Comparison of ENCODE assay signal across 19 cellular contexts in genomic region chr15:58401991-58402649, GRCh38. TPM values are rescaled to one million over a fixed set of nuclear protein-coding genes. Genes with fewer than 3 reads are reported as not detected.
A peak's percentile ranks its signal among the peaks of the same experiment; 100 is the strongest.
DNase-seq lines count a peak whose midpoint lies in the region; FAIRE-seq and TF ChIP-seq lines count a peak whose summit lies in the region.
"Had no signal": no experiment of that assay in that cellular context is flagged by ENCODE, and none has a peak within 500 bp of the region (broad histone marks: within the 10 kb centered on the region; RNA-seq: fewer than 3 reads in every experiment).

No MANE protein-coding gene starts in this region.

- no peaks in the 10 kb centered on the region for H3K9me1 ChIP-seq in keratinocyte (ENCODE audit: control insufficient read depth, extremely low read depth, insufficient read depth, low read length)

- TF ChIP-seq CTCF in bronchial epithelial cell (IDR thresholded peaks at IDR 0.05; ENCODE audit: insufficient read depth, low read length, severe bottlenecking) (no peak), keratinocyte (optimal IDR thresholded peaks at IDR 0.05 in 1 of 3, IDR thresholded peaks at IDR 0.05 in 1 of 3, conservative IDR thresholded peaks at IDR 0.05 in 1 of 3; ENCODE audit: extremely low read depth in 1 of 3, insufficient read depth in 2 of 3, low read length in 3 of 3) (no peak), Calu3 (IDR thresholded peaks at IDR 0.05; ENCODE audit: unreplicated experiment) (no peak)

- H2AFZ ChIP-seq in keratinocyte (ENCODE audit: control insufficient read depth, low read length), result peak overlapping the region; percentile 78

- H3K4me3 Mint-ChIP-seq in Calu3 (ENCODE audit: low read depth, unreplicated experiment), result no peak overlapping the region
- H3K4me3 Mint-ChIP-seq in activated T-helper 1 cell treated with anti-CD3 and anti-CD28 coated beads, Interleukin-12 subunit alpha, Interleukin-12 subunit beta, Interleukin-2, Interleukin-4 antibody, amounts not matched to agents 30 ng/mL and 10 ng/mL and 1 ng/mL, durations not matched to agents 14 hours and 24 hours and 36 hours, result no peak overlapping the region
- H3K4me3 Mint-ChIP-seq: nephron progenitor cell had no signal

- no peaks in the 10 kb centered on the region for H3K27me3 Mint-ChIP-seq in Calu3 (ENCODE audit: unreplicated experiment)
- peaks cover 5% of the 10 kb centered on the region for H3K27me3 Mint-ChIP-seq in activated T-helper 1 cell treated with anti-CD3 and anti-CD28 coated beads, Interleukin-12 subunit alpha, Interleukin-12 subunit beta, Interleukin-2, Interleukin-4 antibody, amounts not matched to agents 30 ng/mL and 10 ng/mL and 1 ng/mL, durations not matched to agents 14 hours and 24 hours and 36 hours (ENCODE audit: insufficient read depth)

- no TSS peak for BruUV-seq in Calu3 (replicated peaks; lab: Mats Ljungman, UMichigan)

- H3K36me3 ChIP-seq in MG63 (no peaks in the 10 kb centered on the region), bronchial epithelial cell (ENCODE audit: control insufficient read depth, insufficient read depth, low read length) (no peaks in the 10 kb centered on the region), keratinocyte (ENCODE audit: control insufficient read depth in 2 of 2, extremely low read depth in 1 of 2, insufficient read depth in 2 of 2, low read length in 2 of 2) (no peaks in the 10 kb centered on the region)
- H3K36me3 ChIP-seq: ascending aorta, suprapubic skin had no signal

- no peak overlapping the region for H3K9ac ChIP-seq in keratinocyte (ENCODE audit: control insufficient read depth, extremely low read depth, insufficient read depth, low read length)

- CTCF ChIA-PET in Calu3 (lab: Charles Lee), result interaction anchor here (1.5 kb wide), 1 partner anchor 70 kb away, joined by 4 read pairs; no protein-coding TSS in a partner anchor

- H4K20me1 ChIP-seq in keratinocyte (ENCODE audit: control insufficient read depth, extremely low read depth, insufficient read depth, low read length), result no peaks in the 10 kb centered on the region

- H3K4me3 ChIP-seq in MG63 (no peak overlapping the region), bronchial epithelial cell (ENCODE audit: low read depth, low read length) (no peak overlapping the region), keratinocyte (ENCODE audit: control insufficient read depth in 2 of 3, extremely low read depth in 1 of 3, insufficient read depth in 2 of 3, low read depth in 1 of 3, low read length in 3 of 3) (no peak overlapping the region)
- H3K4me3 ChIP-seq: ascending aorta, suprapubic skin had no signal

- no peaks in the 10 kb centered on the region for H3K9me3 Mint-ChIP-seq in Calu3 (ENCODE audit: low read depth, unreplicated experiment)
- peaks cover 6% of the 10 kb centered on the region for H3K9me3 Mint-ChIP-seq in activated T-helper 1 cell treated with anti-CD3 and anti-CD28 coated beads, Interleukin-12 subunit alpha, Interleukin-12 subunit beta, Interleukin-2, Interleukin-4 antibody, amounts not matched to agents 30 ng/mL and 10 ng/mL and 1 ng/mL, durations not matched to agents 14 hours and 24 hours and 36 hours
- H3K9me3 Mint-ChIP-seq: nephron progenitor cell had no signal

- H3K4me1 ChIP-seq in keratinocyte (ENCODE audit: control insufficient read depth, extremely low read depth, insufficient read depth, low read length), result peaks cover 12% of the 10 kb centered on the region
- H3K4me1 ChIP-seq: ascending aorta had no signal

- no peak overlapping the region for H3K27ac Mint-ChIP-seq in Calu3 (ENCODE audit: unreplicated experiment)
- no peak overlapping the region for H3K27ac Mint-ChIP-seq in activated T-helper 1 cell treated with anti-CD3 and anti-CD28 coated beads, Interleukin-12 subunit alpha, Interleukin-12 subunit beta, Interleukin-2, Interleukin-4 antibody, amounts not matched to agents 30 ng/mL and 10 ng/mL and 1 ng/mL, durations not matched to agents 14 hours and 24 hours and 36 hours
- H3K27ac Mint-ChIP-seq: nephron progenitor cell, progenitor cell of endocrine pancreas had no signal

- DNase-seq in DMS 273 treated with DMSO at 0.1 percent for 48 hours (lab: John Stamatoyannopoulos, UW) (peak; percentile 38), MG63 (peak; percentile 19), bronchial epithelial cell (ENCODE audit: low read depth) (peak; percentile 73), keratinocyte (ENCODE audit: low read depth, low spot score) (peak; percentile 56), Calu3 (no peak), retina (no peak), SW480 (ENCODE audit: low spot score) (no peak)
- DNase-seq in activated T-helper 1 cell treated with anti-CD3 and anti-CD28 coated beads, Interleukin-12 subunit alpha, Interleukin-12 subunit beta, Interleukin-2, Interleukin-4 antibody, amounts not matched to agents 30 ng/mL and 10 ng/mL and 1 ng/mL, durations not matched to agents 14 hours and 24 hours and 36 hours (ENCODE audit: low spot score), result no peak
- DNase-seq: activated CD4-positive, alpha-beta T cell treated with anti-CD3 and anti-CD28 coated beads, Interleukin-2, amount 50 U/mL, for 48 hours; activated naive CD4-positive, alpha-beta T cell treated with Interleukin-2 at 50 U/mL for 16 hours; activated T-cell treated with anti-CD3 and anti-CD28 coated beads for 4 hours; EL; mesendoderm; NCI-H748 treated with DMSO at 0.1 percent for 48 hours; nephron progenitor cell; stimulated activated CD4-positive, alpha-beta T cell treated with anti-CD3 and anti-CD28 coated beads, Interleukin-12 subunit alpha, Interleukin-12 subunit beta, amount 100 ng/mL, for 4 hours had no signal

- H3K27ac ChIP-seq in keratinocyte (ENCODE audit: control insufficient read depth, insufficient read depth, low read length), result no peak overlapping the region
- H3K27ac ChIP-seq: ascending aorta, suprapubic skin had no signal

- peak overlapping the region; percentile 24 for H3K4me2 ChIP-seq in keratinocyte (ENCODE audit: control insufficient read depth, extremely low read depth, insufficient read depth, low read depth, low read length)

- H3K36me3 Mint-ChIP-seq in Calu3 (ENCODE audit: insufficient read depth, unreplicated experiment), result no peaks in the 10 kb centered on the region
- no peaks in the 10 kb centered on the region for H3K36me3 Mint-ChIP-seq in activated T-helper 1 cell treated with anti-CD3 and anti-CD28 coated beads, Interleukin-12 subunit alpha, Interleukin-12 subunit beta, Interleukin-2, Interleukin-4 antibody, amounts not matched to agents 30 ng/mL and 10 ng/mL and 1 ng/mL, durations not matched to agents 14 hours and 24 hours and 36 hours (ENCODE audit: low read depth)

- H3K27me3 ChIP-seq in MG63, result no peaks in the 10 kb centered on the region
- H3K27me3 ChIP-seq in bronchial epithelial cell (ENCODE audit: control insufficient read depth, insufficient read depth, low read length), result no peaks in the 10 kb centered on the region
- H3K27me3 ChIP-seq in keratinocyte (ENCODE audit: control insufficient read depth, extremely low read depth, insufficient read depth, low read length), result no peaks in the 10 kb centered on the region
- H3K27me3 ChIP-seq: ascending aorta, suprapubic skin had no signal

- peaks cover 8% of the 10 kb centered on the region for H3K4me1 Mint-ChIP-seq in Calu3 (ENCODE audit: low read depth, unreplicated experiment)
- no peaks in the 10 kb centered on the region for H3K4me1 Mint-ChIP-seq in activated T-helper 1 cell treated with anti-CD3 and anti-CD28 coated beads, Interleukin-12 subunit alpha, Interleukin-12 subunit beta, Interleukin-2, Interleukin-4 antibody, amounts not matched to agents 30 ng/mL and 10 ng/mL and 1 ng/mL, durations not matched to agents 14 hours and 24 hours and 36 hours (ENCODE audit: low read depth)

- no peaks in the 10 kb centered on the region for H3K79me2 ChIP-seq in keratinocyte (ENCODE audit: control insufficient read depth, insufficient read depth, low read length)

- dilution Hi-C loops in keratinocyte (cut with MboI; ENCODE audit: extremely low pct_ligation_motif_present, low sequenced_read_pairs), result no loop called here

- intact Hi-C loops in Calu3 (cut with micrococcal nuclease; ENCODE audit: unreplicated experiment), result no loop called here
- intact Hi-C loops in activated T-helper 1 cell treated with anti-CD3 and anti-CD28 coated beads, Interleukin-12 subunit alpha, Interleukin-12 subunit beta, Interleukin-2, Interleukin-4 antibody, amounts not matched to agents 30 ng/mL and 10 ng/mL and 1 ng/mL, durations not matched to agents 14 hours and 24 hours and 36 hours (cut with micrococcal nuclease), result no loop called here

- no peak for FAIRE-seq in bronchial epithelial cell (lab: Jason Lieb, UNC)
- FAIRE-seq in keratinocyte (lab: Jason Lieb, UNC), result peak; percentile 79

- H3K9me3 ChIP-seq in MG63 (no peaks in the 10 kb centered on the region), keratinocyte (ENCODE audit: control insufficient read depth, low read depth, low read length) (no peaks in the 10 kb centered on the region)
- H3K9me3 ChIP-seq: ascending aorta, suprapubic skin had no signal

RNA-seq across cellular contexts. Expression of gene LIPC, which starts 29.7 kb away (rescaled TPM):
- 0.16 TPM in 1 of 2 replicates, not detected in the other for total RNA-seq in MG63 (2014; rRNA removed; shearing (Covaris generic); ENCODE audit: low replicate concordance)
- total RNA-seq in bronchial epithelial cell, result 0.26 TPM in 1 of 2 replicates, not detected in the other
- polyA plus RNA-seq in keratinocyte, result not detected in 3 replicates
- not detected for polyA plus RNA-seq in keratinocyte (2011; ENCODE audit: low read depth)
- not detected in 2 replicates for polyA plus RNA-seq in keratinocyte (2011; cell fraction: cytosol; rRNA removed)
- polyA plus RNA-seq in keratinocyte (2011; cell fraction: nucleus; rRNA removed), result not detected in 2 replicates
- polyA plus RNA-seq in keratinocyte (2012; ENCODE audit: low replicate concordance), result not detected in 2 replicates
- polyA minus RNA-seq in keratinocyte, result not detected in 3 replicates
- polyA minus RNA-seq in keratinocyte (2011; cell fraction: cytosol; rRNA and poly(A)+ RNA removed), result not detected
- not detected in 2 replicates for polyA minus RNA-seq in keratinocyte (2011; cell fraction: nucleus; rRNA and poly(A)+ RNA removed)
- 0.49 TPM in 1 of 2 replicates, not detected in the other for total RNA-seq in Calu3 (2022)
- 0.62 and 0.69 TPM in 2 replicates for total RNA-seq in activated T-helper 1 cell treated with anti-CD3 and anti-CD28 coated beads, Interleukin-12 subunit alpha, Interleukin-12 subunit beta, Interleukin-2, Interleukin-4 antibody, amounts not matched to agents 30 ng/mL and 10 ng/mL and 1 ng/mL, durations not matched to agents 14 hours and 24 hours and 36 hours
- total RNA-seq: ascending aorta had no signal

Comparison
In these comparisons a context has a peak if more than half of its experiments do, and no peak if none do; other contexts are left out.
1. DNase-seq: peak in DMS 273 treated with DMSO at 0.1 percent for 48 hours (single experiment), MG63 (single experiment), bronchial epithelial cell (single experiment) and keratinocyte (single experiment); none in Calu3 (single experiment), retina (single experiment), activated T-helper 1 cell treated with anti-CD3 and anti-CD28 coated beads, Interleukin-12 subunit alpha, Interleukin-12 subunit beta, Interleukin-2, Interleukin-4 antibody, amounts not matched to agents 30 ng/mL and 10 ng/mL and 1 ng/mL, durations not matched to agents 14 hours and 24 hours and 36 hours (single experiment) and SW480 (single experiment).